ENCODE assay signal across 23 cellular contexts in genomic region chr10:74596713-74597112, GRCh38.
DNase-seq lines count a peak whose midpoint lies in the region; ATAC-seq and TF ChIP-seq lines count a peak whose summit lies in the region.
"Had no signal": no experiment of that assay in that cellular context is flagged by ENCODE, and none has a peak within 500 bp of the region (broad histone marks: within the 10 kb centered on the region; RNA-seq: fewer than 3 reads in every experiment).

No MANE protein-coding gene starts in this region.

- H3K9me3 Mint-ChIP-seq in CD4-positive, CD25-positive, alpha-beta regulatory T cell: no peaks in the 10 kb centered on the region
- no peaks in the 10 kb centered on the region for H3K9me3 Mint-ChIP-seq in activated T-helper 17 cell treated with anti-CD3 and anti-CD28 coated beads, Interleukin-2, amount 50 U/mL, for 72 hours
- H3K9me3 Mint-ChIP-seq in immature natural killer cell: no peaks in the 10 kb centered on the region
- H3K9me3 Mint-ChIP-seq: CD4-positive, alpha-beta memory T cell; GM23338; H9; HFFc6 had no signal

- TF ChIP-seq CTCF in KMS-11 (conservative IDR thresholded peaks at IDR 0.05; ENCODE audit: low read depth, low read length): no peak
- no peak for TF ChIP-seq CTCF in osteoblast (IDR thresholded peaks at IDR 0.05; ENCODE audit: extremely low read depth, low read depth, low read length)

- peaks cover 7 to 9% (median 8%) of the 10 kb centered on the region in 4 donors for H3K4me1 Mint-ChIP-seq in CD4-positive, CD25-positive, alpha-beta regulatory T cell
- H3K4me1 Mint-ChIP-seq in activated T-helper 17 cell treated with anti-CD3 and anti-CD28 coated beads, Interleukin-2, amount 50 U/mL, for 72 hours: peaks cover 11% of the 10 kb centered on the region
- H3K4me1 Mint-ChIP-seq in immature natural killer cell: peaks cover 0 to 7% of the 10 kb centered on the region in 2 donors
- H3K4me1 Mint-ChIP-seq: GM23338, H9 had no signal

- no peaks in the 10 kb centered on the region for H3K27me3 ChIP-seq in CD4-positive, CD25-positive, alpha-beta regulatory T cell (ENCODE audit: control insufficient read depth, insufficient read depth, low read length)
- H3K27me3 ChIP-seq in KMS-11 (ENCODE audit: insufficient read depth, low read depth) (no peaks in the 10 kb centered on the region), osteoblast (ENCODE audit: insufficient read depth, low read length) (no peaks in the 10 kb centered on the region)
- H3K27me3 ChIP-seq: BE2C; BLaER1 treated with 17β-estradiol and CSF1 and Interleukin-3, amounts not matched to agents 10 nM and 100 nM had no signal

- no peaks in the 10 kb centered on the region for H3K4me1 ChIP-seq in CD4-positive, CD25-positive, alpha-beta regulatory T cell (ENCODE audit: control insufficient read depth, insufficient read depth, low read length, poor library complexity, severe bottlenecking)
- peaks cover 91% of the 10 kb centered on the region for H3K4me1 ChIP-seq in KMS-11 (ENCODE audit: low read depth, poor library complexity, severe bottlenecking)
- peaks cover 4% of the 10 kb centered on the region for H3K4me1 ChIP-seq in osteoblast (ENCODE audit: insufficient read depth, low read length)
- H3K4me1 ChIP-seq: BE2C had no signal

- H3K79me2 ChIP-seq in KMS-11 (ENCODE audit: insufficient read depth, low read depth) (no peaks in the 10 kb centered on the region), osteoblast (ENCODE audit: insufficient read depth, low read length) (no peaks in the 10 kb centered on the region)

- H3K4me2 ChIP-seq in KMS-11 (peak overlapping the region; percentile 100), osteoblast (ENCODE audit: insufficient read depth, low read length) (no peak overlapping the region)
- H3K4me2 ChIP-seq: GM23338 had no signal

- H4K20me1 ChIP-seq in KMS-11 (ENCODE audit: insufficient read depth) (no peaks in the 10 kb centered on the region), osteoblast (ENCODE audit: insufficient read depth, low read length) (no peaks in the 10 kb centered on the region)
- H4K20me1 ChIP-seq: BLaER1 treated with 17β-estradiol and CSF1 and Interleukin-3, amounts not matched to agents 10 nM and 100 nM had no signal

- no peak for DNase-seq in CD4-positive, CD25-positive, alpha-beta regulatory T cell
- DNase-seq in osteoblast (ENCODE audit: insufficient read length, low spot score, missing footprints) (peak; percentile 1), NCI-H128 (lab: John Stamatoyannopoulos, UW; ENCODE audit: unreplicated experiment) (no peak), NCI-H510A (lab: John Stamatoyannopoulos, UW) (no peak), NCI-H2107 (lab: John Stamatoyannopoulos, UW) (no peak), immature natural killer cell (no peak)
- DNase-seq: AML-193; BE2C; Calu3; CD4-positive, alpha-beta memory T cell; COR-L47; DMS53; DMS79 treated with DMSO at 0.1 percent for 48 hours; GF-D8; H9; HFFc6 had no signal

- no peak overlapping the region for H3K4me3 ChIP-seq in CD4-positive, CD25-positive, alpha-beta regulatory T cell (ENCODE audit: low read depth, low read length)
- H3K4me3 ChIP-seq in KMS-11 (IDR thresholded peaks at IDR 0.05; ENCODE audit: insufficient read depth, low read depth, low read length): no peak overlapping the region
- no peak overlapping the region for H3K4me3 ChIP-seq in osteoblast (ENCODE audit: insufficient read depth, low read length)
- H3K4me3 ChIP-seq: BLaER1 treated with 17β-estradiol and CSF1 and Interleukin-3, amounts not matched to agents 10 nM and 100 nM; GM23338 had no signal

- no peaks in the 10 kb centered on the region for H3K27me3 Mint-ChIP-seq in CD4-positive, CD25-positive, alpha-beta regulatory T cell
- no peaks in the 10 kb centered on the region for H3K27me3 Mint-ChIP-seq in activated T-helper 17 cell treated with anti-CD3 and anti-CD28 coated beads, Interleukin-2, amount 50 U/mL, for 72 hours
- H3K27me3 Mint-ChIP-seq in immature natural killer cell (ENCODE audit: low read depth in 3 of 3): no peaks in the 10 kb centered on the region
- H3K27me3 Mint-ChIP-seq: CD4-positive, alpha-beta memory T cell had no signal

- peak overlapping the region in 2 of 3 donors; percentile 25 to 56 for H3K27ac Mint-ChIP-seq in CD4-positive, CD25-positive, alpha-beta regulatory T cell
- peak overlapping the region; percentile 33 for H3K27ac Mint-ChIP-seq in activated T-helper 17 cell treated with anti-CD3 and anti-CD28 coated beads, Interleukin-2, amount 50 U/mL, for 72 hours
- no peak overlapping the region for H3K27ac Mint-ChIP-seq in immature natural killer cell
- H3K27ac Mint-ChIP-seq: GM23338, HFFc6 had no signal

- peaks cover 20% of the 10 kb centered on the region for H3K36me3 Mint-ChIP-seq in CD4-positive, CD25-positive, alpha-beta regulatory T cell
- peaks cover 10% of the 10 kb centered on the region for H3K36me3 Mint-ChIP-seq in activated T-helper 17 cell treated with anti-CD3 and anti-CD28 coated beads, Interleukin-2, amount 50 U/mL, for 72 hours (ENCODE audit: low read depth)
- peaks cover 0 to 9% (median 8%) of the 10 kb centered on the region in 3 donors for H3K36me3 Mint-ChIP-seq in immature natural killer cell

- H2AFZ ChIP-seq in KMS-11 (ENCODE audit: low read depth): no peak overlapping the region
- H2AFZ ChIP-seq in osteoblast (ENCODE audit: low read length): no peak overlapping the region
- H2AFZ ChIP-seq: GM23338 had no signal

- H3K27ac ChIP-seq in CD4-positive, CD25-positive, alpha-beta regulatory T cell (ENCODE audit: insufficient read depth, low read length, poor library complexity, severe bottlenecking): no peak overlapping the region
- peak overlapping the region; percentile 98 for H3K27ac ChIP-seq in KMS-11
- no peak overlapping the region for H3K27ac ChIP-seq in osteoblast (ENCODE audit: low read depth, low read length)
- H3K27ac ChIP-seq: 22Rv1; BLaER1 treated with 17β-estradiol and CSF1 and Interleukin-3, amounts not matched to agents 10 nM and 100 nM had no signal

- ATAC-seq in CD4-positive, CD25-positive, alpha-beta regulatory T cell (ENCODE audit: low read depth in 2 of 2): no peak
- no peak for ATAC-seq in activated T-helper 17 cell treated with anti-CD3 and anti-CD28 coated beads, Interleukin-2, amount 50 U/mL, for 72 hours (replicated peaks)
- ATAC-seq: GM23338, HCT116 had no signal

- H3K9ac ChIP-seq in KMS-11: no peak overlapping the region
- H3K9ac ChIP-seq: BLaER1 treated with 17β-estradiol and CSF1 and Interleukin-3, amounts not matched to agents 10 nM and 100 nM had no signal

- peaks cover 4% of the 10 kb centered on the region for H3K36me3 ChIP-seq in CD4-positive, CD25-positive, alpha-beta regulatory T cell (ENCODE audit: control insufficient read depth, insufficient read depth, low read length)
- H3K36me3 ChIP-seq in KMS-11 (ENCODE audit: insufficient read depth): no peaks in the 10 kb centered on the region
- no peaks in the 10 kb centered on the region for H3K36me3 ChIP-seq in osteoblast (ENCODE audit: insufficient read depth, low read length)
- H3K36me3 ChIP-seq: BE2C had no signal

- H3K9me3 ChIP-seq in CD4-positive, CD25-positive, alpha-beta regulatory T cell (ENCODE audit: control insufficient read depth in 2 of 2, low read length in 2 of 2): no peaks in the 10 kb centered on the region
- H3K9me3 ChIP-seq in osteoblast (ENCODE audit: low read depth, low read length): no peaks in the 10 kb centered on the region
- H3K9me3 ChIP-seq: BE2C; BLaER1 treated with 17β-estradiol and CSF1 and Interleukin-3, amounts not matched to agents 10 nM and 100 nM had no signal

- no peak overlapping the region for H3K4me3 Mint-ChIP-seq in CD4-positive, CD25-positive, alpha-beta regulatory T cell
- H3K4me3 Mint-ChIP-seq in activated T-helper 17 cell treated with anti-CD3 and anti-CD28 coated beads, Interleukin-2, amount 50 U/mL, for 72 hours: no peak overlapping the region
- no peak overlapping the region for H3K4me3 Mint-ChIP-seq in immature natural killer cell
- H3K4me3 Mint-ChIP-seq: CD14-positive monocyte; CD4-positive, alpha-beta memory T cell; GM23338; H9; HFFc6 had no signal

Comparison
In these comparisons a context has a peak if more than half of its experiments do, and no peak if none do; other contexts are left out.
1. H3K27ac Mint-ChIP-seq: peak in CD4-positive, CD25-positive, alpha-beta regulatory T cell (2 of 3) and activated T-helper 17 cell treated with anti-CD3 and anti-CD28 coated beads, Interleukin-2, amount 50 U/mL, for 72 hours (single experiment); none in immature natural killer cell (0 of 6).